8 cellular contexts compared by ENCODE assay signal in the genomic region with DNA sequence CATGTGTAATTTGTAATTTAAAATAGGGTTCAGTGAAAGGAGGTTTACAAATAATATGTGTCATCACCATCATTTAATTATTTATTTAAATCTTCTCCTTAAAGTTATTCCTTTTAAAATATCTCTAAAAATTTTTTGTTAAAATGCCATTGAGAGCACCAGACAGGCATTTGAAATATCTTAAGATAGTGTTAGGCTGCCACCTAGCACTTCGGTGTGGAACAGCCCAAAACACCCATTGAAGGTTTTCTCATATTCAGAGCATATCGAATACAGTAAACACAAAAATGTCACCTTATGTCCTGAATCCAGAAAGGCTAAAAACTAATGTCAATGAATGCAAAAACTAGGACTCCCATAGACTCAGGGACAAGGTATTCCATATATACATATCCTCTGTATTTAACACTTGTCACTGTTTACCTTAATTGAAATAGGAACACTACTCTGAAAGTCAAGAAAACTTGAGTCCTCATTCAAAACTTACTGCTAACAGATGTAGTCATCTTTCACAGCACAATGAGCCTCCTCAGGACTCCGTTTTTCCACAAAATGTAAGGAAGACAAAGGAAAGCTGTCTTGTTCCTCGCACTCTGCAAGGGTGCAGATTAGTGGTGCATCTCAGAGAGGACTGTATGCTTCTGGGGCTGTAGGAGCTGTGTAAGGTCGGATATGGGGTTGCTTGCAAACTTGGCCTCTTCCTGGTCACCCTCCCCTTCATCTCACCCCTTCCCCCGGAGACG.
A peak's percentile ranks its signal among the peaks of the same experiment; 100 is the strongest.
DNase-seq lines count a peak whose midpoint lies in the region; ATAC-seq lines count a peak whose summit lies in the region.

No MANE protein-coding gene starts in this region.

- ATAC-seq in HG03108 (IDR thresholded peaks at IDR 0.05; ENCODE audit: unreplicated experiment) (peak; percentile 67), GM19328 (IDR thresholded peaks at IDR 0.05; ENCODE audit: unreplicated experiment) (no peak)

- peak; percentile 4 for DNase-seq in stimulated activated CD4-positive, alpha-beta T cell treated with anti-CD3 and anti-CD28 coated beads, Interleukin-15, amount 100 ng/mL, for 24 hours
- no peak for DNase-seq in stimulated activated CD4-positive, alpha-beta T cell treated with anti-CD3 and anti-CD28 coated beads, Interleukin-4, amount 100 ng/mL, for 24 hours
- DNase-seq in NCI-H774 (lab: John Stamatoyannopoulos, UW) (peak; percentile 23), dedifferentiated amniotic fluid mesenchymal stem cell (ENCODE audit: extremely low spot score) (peak; percentile 66), middle frontal gyrus (ENCODE audit: extremely low spot score, low spot score) (peak; percentile 32), GF-D8 (lab: John Stamatoyannopoulos, UW) (no peak)

Comparison
In these comparisons a context has a peak if more than half of its experiments do, and no peak if none do; other contexts are left out.
1. DNase-seq: peak in stimulated activated CD4-positive, alpha-beta T cell treated with anti-CD3 and anti-CD28 coated beads, Interleukin-15, amount 100 ng/mL, for 24 hours (single experiment), NCI-H774 (single experiment), dedifferentiated amniotic fluid mesenchymal stem cell (single experiment) and middle frontal gyrus (single experiment); none in stimulated activated CD4-positive, alpha-beta T cell treated with anti-CD3 and anti-CD28 coated beads, Interleukin-4, amount 100 ng/mL, for 24 hours (single experiment) and GF-D8 (single experiment).